Comparison of ENCODE assay signal across 8 cellular contexts in genomic region chr6:169950558-169950957, GRCh38.
A peak's percentile ranks its signal among the peaks of the same experiment; 100 is the strongest.
DNase-seq lines count a peak whose midpoint lies in the region; ATAC-seq and TF ChIP-seq lines count a peak whose summit lies in the region.

No MANE protein-coding gene starts in this region.

- peaks cover 3% of the 10 kb centered on the region in 2 experiments; a peak in 4 of 5 replicates for H3K9me3 Mint-ChIP-seq in H9

- no peaks in the 10 kb centered on the region for H3K27me3 ChIP-seq in BJ (ENCODE audit: control insufficient read depth, insufficient read depth, low read length)
- H3K27me3 ChIP-seq in H9 (ENCODE audit: insufficient read depth, low read length) = no peaks in the 10 kb centered on the region

- H3K9ac ChIP-seq in H9 (ENCODE audit: extremely low read depth, insufficient read length, low read length) = no peak overlapping the region

- H2BK5ac ChIP-seq in H9 (ENCODE audit: insufficient read length, low read length) = no peak overlapping the region

- ATAC-seq in left ventricle myocardium superior = peak; percentile 78
- ATAC-seq in HG03342 (IDR thresholded peaks at IDR 0.05; ENCODE audit: unreplicated experiment) = no peak

- CTCF ChIA-PET in BJ (lab: Yijun Ruan, JAX) = interaction anchor here (0.7 kb wide), 1 partner anchor 11 kb away, joined by 3 read pairs; no protein-coding TSS in a partner anchor

- POLR2A ChIA-PET in BJ (lab: Charles Lee) = no interaction called here

- no peak overlapping the region for H3K4me3 Mint-ChIP-seq in H9

- no peak overlapping the region for H3K27ac Mint-ChIP-seq in H9

- H4K20me1 ChIP-seq in H9 (ENCODE audit: control insufficient read depth, insufficient read depth, insufficient read length) = no peaks in the 10 kb centered on the region

- no peak overlapping the region for H3K27ac ChIP-seq in H9 (ENCODE audit: insufficient read length, low read depth, low read length)

- no peak overlapping the region for H2BK15ac ChIP-seq in H9 (ENCODE audit: low read depth, low read length)

- H2AK5ac ChIP-seq in H9 (ENCODE audit: insufficient read length, low read length) = no peak overlapping the region

- no peak overlapping the region for H2AFZ ChIP-seq in H9 (ENCODE audit: low read length)

- TF ChIP-seq CTCF in BJ (IDR thresholded peaks at IDR 0.05; ENCODE audit: insufficient read depth, low read depth, low read length) (0 out of 2 replicates have a peak, but pooled peaks have one; percentile 16), H9 (conservative IDR thresholded peaks at IDR 0.05) (peak; percentile 42; the same call in 2 of the 3 replicates)

- H3K4me1 ChIP-seq in H9 (ENCODE audit: insufficient read depth, low read length) = no peaks in the 10 kb centered on the region

- DNase-seq in BJ (ENCODE audit: low read depth) = no peak
- no peak for DNase-seq in H9
- peak; percentile 5 for DNase-seq in SK-MEL-5 (ENCODE audit: low read depth, low spot score)
- DNase-seq in left ventricle myocardium superior = no peak
- no peak for DNase-seq in HuH-7 (ENCODE audit: low spot score)
- DNase-seq in amniotic stem cell (lab: John Stamatoyannopoulos, UW) = no peak
- DNase-seq in globus pallidus (ENCODE audit: low spot score) = no peak

- peaks cover 5% of the 10 kb centered on the region in 2 experiments for H3K4me1 Mint-ChIP-seq in H9

- H3K14ac ChIP-seq in H9 (ENCODE audit: insufficient read depth, low read length) = no peak overlapping the region

- H2BK20ac ChIP-seq in H9 (ENCODE audit: low read depth, low read length, poor library complexity, severe bottlenecking) = no peak overlapping the region

- no peaks in the 10 kb centered on the region for H3K79me1 ChIP-seq in H9 (ENCODE audit: insufficient read depth, low read depth, low read length, poor library complexity, severe bottlenecking)

- in situ Hi-C loops in SK-MEL-5 (cut with HindIII; ENCODE audit: low pct_unique_long_range_greater_than_20kb, low sequenced_read_pairs) = no loop called here

- H3K36me3 ChIP-seq in BJ (ENCODE audit: control insufficient read depth, insufficient read depth, low read length) = no peaks in the 10 kb centered on the region

- H3K36me3 Mint-ChIP-seq in H9 (ENCODE audit: insufficient read depth in 1 of 3, low read depth in 3 of 3) = 0 out of 7 replicates have a peak, but pooled peaks cover 0 to 2% (median 0%) of the 10 kb centered on the region in 3 experiments

- H3K18ac ChIP-seq in H9 (ENCODE audit: insufficient read length, low read depth, low read length) = no peak overlapping the region

- peaks cover 9% of the 10 kb centered on the region for H3K27me3 Mint-ChIP-seq in H9 (ENCODE audit: low read depth)

- WGBS in H9 (ENCODE audit: extremely low coverage, insufficient read length, low lambda C conversion rate) = no CpG with 5 or more reads among the region's 2 CpGs

- intact Hi-C loops in left ventricle myocardium superior (cut with micrococcal nuclease) = no loop called here

- no peak overlapping the region for H3K4ac ChIP-seq in H9 (ENCODE audit: low read depth, low read length)

- no peak overlapping the region for H4K91ac ChIP-seq in H9 (ENCODE audit: insufficient read length, low read depth, low read length)

- H3K79me2 ChIP-seq in H9 (ENCODE audit: insufficient read depth, low read length) = no peaks in the 10 kb centered on the region

- H3K23ac ChIP-seq in H9 (ENCODE audit: insufficient read length, low read depth, low read length) = no peak overlapping the region

- no peaks in the 10 kb centered on the region for H3K23me2 ChIP-seq in H9 (ENCODE audit: insufficient read length, low read depth, low read length, poor library complexity, severe bottlenecking)

- H2BK120ac ChIP-seq in H9 (ENCODE audit: low read depth, low read length, poor library complexity, severe bottlenecking) = no peak overlapping the region

- no peak overlapping the region for H4K5ac ChIP-seq in H9 (ENCODE audit: insufficient read length, low read depth, low read length)

- no peak overlapping the region for H3K4me2 ChIP-seq in H9 (ENCODE audit: insufficient read depth, insufficient read length, low read length)

- no peaks in the 10 kb centered on the region for H3K9me3 ChIP-seq in H9 (ENCODE audit: control insufficient read depth, low read depth, low read length)

- H3K4me3 ChIP-seq in BJ (ENCODE audit: low read depth, low read length) = no peak overlapping the region

- H2BK12ac ChIP-seq in H9 (ENCODE audit: insufficient read length, low read depth, low read length) = no peak overlapping the region

- H3T11ph ChIP-seq in H9 (ENCODE audit: low read length) = no peak overlapping the region

- H3K56ac ChIP-seq in H9 (ENCODE audit: insufficient read length, low read depth, low read length) = no peak overlapping the region

- H4K8ac ChIP-seq in H9 (replicated peaks; ENCODE audit: insufficient read length, low read depth, low read length) = no peak overlapping the region
